ENCODE assay signal across 12 cellular contexts in genomic region chr14:31435276-31435675, GRCh38. TPM values are rescaled to one million over a fixed set of nuclear protein-coding genes. Genes with fewer than 3 reads are reported as not detected.
A peak's percentile ranks its signal among the peaks of the same experiment; 100 is the strongest.
DNase-seq lines count a peak whose midpoint lies in the region; ATAC-seq lines count a peak whose summit lies in the region.
"Had no signal": no experiment of that assay in that cellular context is flagged by ENCODE, and none has a peak within 500 bp of the region (broad histone marks: within the 10 kb centered on the region; RNA-seq: fewer than 3 reads in every experiment).

No MANE protein-coding gene starts in this region.

- peaks cover 27% of the 10 kb centered on the region for H3K36me3 Mint-ChIP-seq in activated T-helper 17 cell treated with anti-CD3 and anti-CD28 coated beads, Interleukin-2, amount 50 U/mL, for 72 hours (ENCODE audit: low read depth)

- no peak for ATAC-seq in activated T-helper 17 cell treated with anti-CD3 and anti-CD28 coated beads, Interleukin-2, amount 50 U/mL, for 72 hours (replicated peaks)
- ATAC-seq in HG03135 (IDR thresholded peaks at IDR 0.05; ENCODE audit: unreplicated experiment): no peak
- ATAC-seq: CD8-positive, alpha-beta T cell had no signal

- peaks cover 14% of the 10 kb centered on the region for H3K4me1 Mint-ChIP-seq in activated T-helper 17 cell treated with anti-CD3 and anti-CD28 coated beads, Interleukin-2, amount 50 U/mL, for 72 hours

- no peak overlapping the region for H3K4me3 Mint-ChIP-seq in activated T-helper 17 cell treated with anti-CD3 and anti-CD28 coated beads, Interleukin-2, amount 50 U/mL, for 72 hours
- H3K4me3 Mint-ChIP-seq: activated T-helper 1 cell treated with anti-CD3 and anti-CD28 coated beads, Interleukin-12 subunit alpha, Interleukin-12 subunit beta, Interleukin-2, Interleukin-4 antibody, amounts not matched to agents 30 ng/mL and 10 ng/mL and 1 ng/mL, durations not matched to agents 14 hours and 24 hours and 36 hours; CD8-positive, alpha-beta T cell had no signal

- H3K27ac Mint-ChIP-seq in activated T-helper 17 cell treated with anti-CD3 and anti-CD28 coated beads, Interleukin-2, amount 50 U/mL, for 72 hours: peak overlapping the region; percentile 42
- H3K27ac Mint-ChIP-seq: activated T-helper 1 cell treated with anti-CD3 and anti-CD28 coated beads, Interleukin-12 subunit alpha, Interleukin-12 subunit beta, Interleukin-2, Interleukin-4 antibody, amounts not matched to agents 30 ng/mL and 10 ng/mL and 1 ng/mL, durations not matched to agents 14 hours and 24 hours and 36 hours; CD8-positive, alpha-beta T cell had no signal

- H3K27me3 Mint-ChIP-seq in activated T-helper 17 cell treated with anti-CD3 and anti-CD28 coated beads, Interleukin-2, amount 50 U/mL, for 72 hours: no peaks in the 10 kb centered on the region

- peaks cover 6% of the 10 kb centered on the region for H3K9me3 Mint-ChIP-seq in activated T-helper 17 cell treated with anti-CD3 and anti-CD28 coated beads, Interleukin-2, amount 50 U/mL, for 72 hours
- H3K9me3 Mint-ChIP-seq: activated T-helper 1 cell treated with anti-CD3 and anti-CD28 coated beads, Interleukin-12 subunit alpha, Interleukin-12 subunit beta, Interleukin-2, Interleukin-4 antibody, amounts not matched to agents 30 ng/mL and 10 ng/mL and 1 ng/mL, durations not matched to agents 14 hours and 24 hours and 36 hours had no signal

- peak; percentile 48 for DNase-seq in EL
- peak; percentile 60 for DNase-seq in fibroblast of the conjunctiva (ENCODE audit: low read depth)
- peak; percentile 76 for DNase-seq in stromal cell of bone marrow (ENCODE audit: low read depth)
- no peak for DNase-seq in NCI-H2081 treated with DMSO at 0.1 percent for 48 hours (lab: John Stamatoyannopoulos, UW)
- no peak for DNase-seq in foreskin melanocyte
- DNase-seq: activated CD4-positive, alpha-beta T cell treated with anti-CD3 and anti-CD28 coated beads, Interleukin-2, amount 50 U/mL, for 4 hours; CD8-positive, alpha-beta T cell had no signal

RNA-seq across cellular contexts. Expression of gene HEATR5A, which starts 14.9 kb away (rescaled TPM):
- 10 to 100 TPM; 16.4 to 23.8 TPM for total RNA-seq in activated T-helper 17 cell treated with anti-CD3 and anti-CD28 coated beads, Interleukin-2, amount 50 U/mL, for 72 hours

RNA-seq across cellular contexts. Expression of gene DTD2, which starts 22.0 kb away (rescaled TPM):
- total RNA-seq in activated T-helper 17 cell treated with anti-CD3 and anti-CD28 coated beads, Interleukin-2, amount 50 U/mL, for 72 hours: 10 to 100 TPM; 13.7 to 22.4 TPM

RNA-seq across cellular contexts. Expression of gene GPR33, which starts 52.6 kb away (rescaled TPM):
- not detected for total RNA-seq in activated T-helper 17 cell treated with anti-CD3 and anti-CD28 coated beads, Interleukin-2, amount 50 U/mL, for 72 hours
- total RNA-seq: activated T-helper 1 cell treated with anti-CD3 and anti-CD28 coated beads, Interleukin-12 subunit alpha, Interleukin-12 subunit beta, Interleukin-2, Interleukin-4 antibody, amounts not matched to agents 30 ng/mL and 10 ng/mL and 1 ng/mL, durations not matched to agents 14 hours and 24 hours and 36 hours; CD8-positive, alpha-beta T cell; mononuclear cell; SJSA1 had no signal

Comparison
In these comparisons a context has a peak if more than half of its experiments do, and no peak if none do; other contexts are left out.
1. DNase-seq: peak in EL (single experiment), fibroblast of the conjunctiva (single experiment) and stromal cell of bone marrow (single experiment); none in NCI-H2081 treated with DMSO at 0.1 percent for 48 hours (single experiment) and foreskin melanocyte (single experiment).